In genomic region chr6:140271759-140272377, GRCh38 we compare ENCODE assay signal across 8 cellular contexts.
DNase-seq lines count a peak whose midpoint lies in the region; ATAC-seq, FAIRE-seq and TF ChIP-seq lines count a peak whose summit lies in the region.

No MANE protein-coding gene starts in this region.

- H3K4me3 ChIP-seq in H1 (ENCODE audit: extremely low read depth in 1 of 4, insufficient read depth in 2 of 4, low read depth in 3 of 4, low read length in 4 of 4) (no peak overlapping the region), mucosa of descending colon (no peak overlapping the region)

- no peak overlapping the region for H3K23ac ChIP-seq in H1 (ENCODE audit: insufficient read length)

- H3K36me3 ChIP-seq in H1 (ENCODE audit: control insufficient read depth in 2 of 4, insufficient read depth in 4 of 4, low read length in 3 of 4) (no peaks in the 10 kb centered on the region), mucosa of descending colon (ENCODE audit: low read depth) (no peaks in the 10 kb centered on the region)

- peaks cover 1% of the 10 kb centered on the region; the same call in 1 of the 2 replicates for H3K23me2 ChIP-seq in H1 (ENCODE audit: low read depth, low read length)

- no peak overlapping the region for H3K9ac ChIP-seq in H1 (replicated peaks in 1 of 4; ENCODE audit: extremely low read depth in 1 of 4, low read depth in 3 of 4, low read length in 3 of 4)

- peak overlapping the region; percentile 50; the same call in 1 of the 2 replicates for H2AFZ ChIP-seq in H1 (ENCODE audit: low read length)

- TF ChIP-seq RAD21 in H1 (IDR thresholded peaks at IDR 0.05 in 1 of 2, conservative IDR thresholded peaks at IDR 0.05 in 1 of 2; ENCODE audit: low read depth in 2 of 2, low read length in 2 of 2) = no peak

- no peaks in the 10 kb centered on the region for H4K20me1 ChIP-seq in H1 (replicated peaks in 1 of 2; ENCODE audit: control insufficient read depth in 1 of 2, insufficient read depth in 2 of 2, low read length in 2 of 2)

- no peaks in the 10 kb centered on the region for H3K27me3 ChIP-seq in H1 (replicated peaks in 1 of 4; ENCODE audit: control insufficient read depth in 3 of 4, extremely low read depth in 1 of 4, insufficient read depth in 3 of 4, low read length in 3 of 4)

- WGBS in H1 (ENCODE audit: extremely low coverage in 1 of 2, insufficient coverage in 1 of 2, insufficient read length in 1 of 2, insufficient replicate concordance in 2 of 2, low coverage in 1 of 2, low lambda C conversion rate in 2 of 2, missing lambda C conversion rate in 1 of 2), 2 experiments = 100% methylated on average over 2 of the region's 2 CpGs; no CpG with 5 or more reads in 1 of the 2 experiments

- ATAC-seq in GM18867 (IDR thresholded peaks at IDR 0.05; ENCODE audit: unreplicated experiment) = peak; percentile 98
- ATAC-seq in GM21576 (IDR thresholded peaks at IDR 0.05; ENCODE audit: unreplicated experiment) = peak; percentile 100
- peak; percentile 96 for ATAC-seq in HG03460 (IDR thresholded peaks at IDR 0.05; ENCODE audit: unreplicated experiment)
- ATAC-seq in mucosa of descending colon = no peak

- H4K5ac ChIP-seq in H1 (ENCODE audit: insufficient read length, low read depth, low read length) = no peak overlapping the region

- H2AK5ac ChIP-seq in H1 (ENCODE audit: low read depth, low read length) = no peak overlapping the region

- DNase-seq in H1 (ENCODE audit: low read depth in 1 of 2, low spot score in 2 of 2) (no peak), posterior cingulate gyrus (no peak), A172 (ENCODE audit: low spot score) (no peak), mucosa of descending colon (no peak), GDM1 (lab: John Stamatoyannopoulos, UW) (no peak)

- no peak overlapping the region for H4K91ac ChIP-seq in H1 (replicated peaks; ENCODE audit: insufficient read length, low read length)

- TF ChIP-seq CTCF in H1 (IDR thresholded peaks at IDR 0.05; ENCODE audit: control extremely low read depth in 1 of 3, insufficient read depth in 1 of 3, low read depth in 1 of 3, low read length in 3 of 3) = no peak
- TF ChIP-seq CTCF in mucosa of descending colon (IDR thresholded peaks at IDR 0.05) = no peak

- no peak overlapping the region for H2BK15ac ChIP-seq in H1 (ENCODE audit: low read length)

- no peak overlapping the region for H3K4ac ChIP-seq in H1 (replicated peaks; ENCODE audit: insufficient read length, low read depth, low read length)

- CTCF ChIA-PET in H1 (lab: Charles Lee; ENCODE audit: partially characterized antibody) = no interaction called here

- POLR2A ChIA-PET in H1 (lab: Charles Lee; ENCODE audit: partially characterized antibody) = no interaction called here

- H2BK120ac ChIP-seq in H1 (replicated peaks; ENCODE audit: low read depth, low read length) = no peak overlapping the region

- no peak overlapping the region for H3K27ac ChIP-seq in H1 (ENCODE audit: low read depth, low read length)

- no peak overlapping the region for H3K18ac ChIP-seq in H1 (ENCODE audit: extremely low read depth, low read length)

- H3K4me1 ChIP-seq in H1 (replicated peaks in 1 of 4; ENCODE audit: control insufficient read depth in 3 of 4, insufficient read depth in 4 of 4, low read length in 3 of 4) (no peaks in the 10 kb centered on the region), mucosa of descending colon (ENCODE audit: low read depth) (no peaks in the 10 kb centered on the region)

- no peak for TF ChIP-seq POLR2A in H1 (IDR thresholded peaks at IDR 0.05; ENCODE audit: control extremely low read depth in 1 of 2, low read depth in 2 of 2, low read length in 2 of 2)

- H3K9me3 ChIP-seq in H1 (ENCODE audit: insufficient read depth in 2 of 2, low read depth in 1 of 2, low read length in 1 of 2) = 0 out of 4 replicates have a peak, but pooled peaks cover 0 to 2% of the 10 kb centered on the region in 2 experiments
- peaks cover 2% of the 10 kb centered on the region for H3K9me3 ChIP-seq in mucosa of descending colon

- H3K4me2 ChIP-seq in H1 (ENCODE audit: insufficient read depth in 1 of 2, low read depth in 2 of 2, low read length in 2 of 2) = no peak overlapping the region

- no peak for TF ChIP-seq EP300 in H1 (IDR thresholded peaks at IDR 0.05; ENCODE audit: borderline replicate concordance in 1 of 2, low read depth in 2 of 2, low read length in 2 of 2)

- H3K56ac ChIP-seq in H1 (replicated peaks; ENCODE audit: insufficient read length, low read depth, low read length) = no peak overlapping the region

- no peak overlapping the region for H3K14ac ChIP-seq in H1 (ENCODE audit: insufficient read length)

- no peaks in the 10 kb centered on the region for H3K79me1 ChIP-seq in H1 (ENCODE audit: low read depth, low read length)

- intact Hi-C loops in posterior cingulate gyrus (cut with DNase I) (no loop called here), mucosa of descending colon (cut with DNase I, micrococcal nuclease) (no loop called here)

- no peak for FAIRE-seq in H1 (lab: Jason Lieb, UNC)

- no peaks in the 10 kb centered on the region for H3K79me2 ChIP-seq in H1 (ENCODE audit: control insufficient read depth in 1 of 2, insufficient read depth in 2 of 2, low read length in 2 of 2)

- no peak overlapping the region for H2BK5ac ChIP-seq in H1 (ENCODE audit: low read depth, low read length)

- H2BK20ac ChIP-seq in H1 (ENCODE audit: low read length) = no peak overlapping the region

- H4K8ac ChIP-seq in H1 (ENCODE audit: extremely low read depth, insufficient read depth, low read length) = no peak overlapping the region

- no peak overlapping the region for H2BK12ac ChIP-seq in H1 (ENCODE audit: low read depth, low read length)

TF ChIP-seq in H1, 55 proteins besides CTCF, POLR2A, EP300 and RAD21:
- TF ChIP-seq SUZ12 (IDR thresholded peaks at IDR 0.05; ENCODE audit: low read length) = no peak
- no peak for TF ChIP-seq SRF (IDR thresholded peaks at IDR 0.05; ENCODE audit: low read depth, low read length)
